8 cellular contexts compared by ENCODE assay signal in genomic region chr3:168095611-168096209, GRCh38. TPM values are rescaled to one million over a fixed set of nuclear protein-coding genes. Genes with fewer than 3 reads are reported as not detected.
DNase-seq lines count a peak whose midpoint lies in the region; ATAC-seq and TF ChIP-seq lines count a peak whose summit lies in the region.

A gene with protein sequence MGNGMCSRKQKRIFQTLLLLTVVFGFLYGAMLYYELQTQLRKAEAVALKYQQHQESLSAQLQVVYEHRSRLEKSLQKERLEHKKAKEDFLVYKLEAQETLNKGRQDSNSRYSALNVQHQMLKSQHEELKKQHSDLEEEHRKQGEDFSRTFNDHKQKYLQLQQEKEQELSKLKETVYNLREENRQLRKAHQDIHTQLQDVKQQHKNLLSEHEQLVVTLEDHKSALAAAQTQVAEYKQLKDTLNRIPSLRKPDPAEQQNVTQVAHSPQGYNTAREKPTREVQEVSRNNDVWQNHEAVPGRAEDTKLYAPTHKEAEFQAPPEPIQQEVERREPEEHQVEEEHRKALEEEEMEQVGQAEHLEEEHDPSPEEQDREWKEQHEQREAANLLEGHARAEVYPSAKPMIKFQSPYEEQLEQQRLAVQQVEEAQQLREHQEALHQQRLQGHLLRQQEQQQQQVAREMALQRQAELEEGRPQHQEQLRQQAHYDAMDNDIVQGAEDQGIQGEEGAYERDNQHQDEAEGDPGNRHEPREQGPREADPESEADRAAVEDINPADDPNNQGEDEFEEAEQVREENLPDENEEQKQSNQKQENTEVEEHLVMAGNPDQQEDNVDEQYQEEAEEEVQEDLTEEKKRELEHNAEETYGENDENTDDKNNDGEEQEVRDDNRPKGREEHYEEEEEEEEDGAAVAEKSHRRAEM (minus strand): TSS chr3:168095924. CDS start chr3:168095285, 639 bp downstream.

- TF ChIP-seq CTCF in DOHH2 (IDR thresholded peaks at IDR 0.05; ENCODE audit: low read depth, low read length, poor library complexity, severe bottlenecking) = no peak
- peak; percentile 45; the same call in 1 of the 2 replicates for TF ChIP-seq CTCF in OCI-LY7 (conservative IDR thresholded peaks at IDR 0.05; ENCODE audit: low read length)
- TF ChIP-seq CTCF in fibroblast of mammary gland (conservative IDR thresholded peaks at IDR 0.05; ENCODE audit: control insufficient read depth, insufficient read depth, low read depth, low read length) = no peak

- H3K4me3 Mint-ChIP-seq in activated T-cell treated with anti-CD3 and anti-CD28 coated beads, Interleukin-2, amount 50 U/mL, for 72 hours = peak within 1 kb of the TSS; percentile 87 to 89
- H3K4me3 Mint-ChIP-seq in naive B cell = peak within 1 kb of the TSS; percentile 88 to 99 (median 95)

- H3K27me3 Mint-ChIP-seq in activated T-cell treated with anti-CD3 and anti-CD28 coated beads, Interleukin-2, amount 50 U/mL, for 72 hours (ENCODE audit: low read depth) = peaks cover 53% of the 10 kb centered on the region
- H3K27me3 Mint-ChIP-seq in naive B cell = no peaks in the 10 kb centered on the region

- BruUV-seq in OCI-LY7 (replicated peaks; lab: Mats Ljungman, UMichigan) = no TSS peak

- H3F3A ChIP-seq in DOHH2 (ENCODE audit: control insufficient read depth, insufficient read depth) = peaks cover 16% of the 10 kb centered on the region

- peaks cover 0 to 1% of the 10 kb centered on the region in 2 donors for H3K36me3 Mint-ChIP-seq in activated T-cell treated with anti-CD3 and anti-CD28 coated beads, Interleukin-2, amount 50 U/mL, for 72 hours (ENCODE audit: insufficient read depth in 2 of 2)
- no peaks in the 10 kb centered on the region for H3K36me3 Mint-ChIP-seq in naive B cell

- ATAC-seq in GM21529 (IDR thresholded peaks at IDR 0.05; ENCODE audit: unreplicated experiment) (peak; percentile 79), naive B cell (ENCODE audit: low read depth in 2 of 2) (peak; percentile 68 to 70)
- peak; percentile 82 to 86 for ATAC-seq in activated T-cell treated with anti-CD3 and anti-CD28 coated beads, Interleukin-2, amount 50 U/mL, for 72 hours (replicated peaks in 1 of 2)

- POLR2A ChIA-PET in OCI-LY7 (lab: Charles Lee) = interaction anchor here (0.7 to 2.6 kb wide), 6 partner anchors 9 to 111 kb away, joined by 3 to 11 read pairs (median 6); no protein-coding TSS in a partner anchor

- H3K4me2 ChIP-seq in DOHH2 (ENCODE audit: low read length) (peak within 1 kb of the TSS; percentile 92), OCI-LY7 (ENCODE audit: low read length) (peak within 1 kb of the TSS; percentile 97)

- H3K9ac ChIP-seq in HUES64 (ENCODE audit: low read depth, low read length) (peak within 1 kb of the TSS; percentile 72), stomach smooth muscle (ENCODE audit: low read length in 2 of 2) (peak within 1 kb of the TSS; percentile 80 to 83)

- WGBS in HUES64 = under 1% methylated on average over 52 of the region's 52 CpGs

- H3K27ac ChIP-seq in DOHH2 (ENCODE audit: low read depth, low read length) = peak within 1 kb of the TSS; percentile 58
- H3K27ac ChIP-seq in HUES64 (ENCODE audit: low read depth, low read length) = peak within 1 kb of the TSS; percentile 77
- peak within 1 kb of the TSS; percentile 84 for H3K27ac ChIP-seq in OCI-LY7 (ENCODE audit: low read depth, low read length, poor library complexity, severe bottlenecking)
- H3K27ac ChIP-seq in stomach smooth muscle (ENCODE audit: low read length) = peak within 1 kb of the TSS; percentile 90

- peak within 1 kb of the TSS; percentile 92 for H3K4me3 ChIP-seq in DOHH2 (ENCODE audit: low read length)
- peak within 1 kb of the TSS; percentile 87 for H3K4me3 ChIP-seq in HUES64 (ENCODE audit: low read length)
- peak within 1 kb of the TSS; percentile 80 for H3K4me3 ChIP-seq in OCI-LY7 (ENCODE audit: low read depth, low read length, poor library complexity, severe bottlenecking)
- H3K4me3 ChIP-seq in fibroblast of mammary gland (ENCODE audit: control insufficient read depth, low read depth, low read length) = peak within 1 kb of the TSS; percentile 72
- peak within 1 kb of the TSS; percentile 96 to 99 for H3K4me3 ChIP-seq in stomach smooth muscle (ENCODE audit: low read length in 2 of 2)

- intact Hi-C loops in OCI-LY7 (cut with micrococcal nuclease; ENCODE audit: unreplicated experiment) = loop anchor here (1.0 to 10.0 kb wide), 5 partner anchors 48 to 1849 kb away; partner anchors contain the start of gene PDCD10

- H3K9me3 Mint-ChIP-seq in activated T-cell treated with anti-CD3 and anti-CD28 coated beads, Interleukin-2, amount 50 U/mL, for 72 hours = no peaks in the 10 kb centered on the region
- H3K9me3 Mint-ChIP-seq in naive B cell = peaks cover 0 to 4% (median 0%) of the 10 kb centered on the region in 7 donors

- H4K20me1 ChIP-seq in DOHH2 (ENCODE audit: control insufficient read depth, insufficient read depth, low read depth, low read length) (no peaks in the 10 kb centered on the region), OCI-LY7 (ENCODE audit: insufficient read depth, low read length) (peaks cover 24% of the 10 kb centered on the region)

- H3K79me2 ChIP-seq in DOHH2 (ENCODE audit: control insufficient read depth, low read length) (peaks cover 42% of the 10 kb centered on the region), OCI-LY7 (ENCODE audit: insufficient read depth, low read depth, low read length) (peaks cover 39% of the 10 kb centered on the region)

- H3K4me1 ChIP-seq in DOHH2 (ENCODE audit: control insufficient read depth, low read length) (peaks cover 35% of the 10 kb centered on the region), HUES64 (ENCODE audit: insufficient read depth, low read length) (peaks cover 41% of the 10 kb centered on the region), OCI-LY7 (ENCODE audit: insufficient read depth, low read length, poor library complexity, severe bottlenecking) (peaks cover 31% of the 10 kb centered on the region), stomach smooth muscle (ENCODE audit: control insufficient read depth, insufficient read depth, low read length) (peaks cover 11% of the 10 kb centered on the region)

- peak; percentile 96 for DNase-seq in OCI-LY7 (ENCODE audit: low spot score)
- DNase-seq in activated T-cell treated with anti-CD3 and anti-CD28 coated beads, Interleukin-2, amount 50 U/mL, for 72 hours = peak; percentile 69 to 80
- peak; percentile 96 for DNase-seq in fibroblast of mammary gland (ENCODE audit: low read depth)
- peak; percentile 85 for DNase-seq in naive B cell

- H3K9me3 ChIP-seq in DOHH2 (ENCODE audit: control insufficient read depth, insufficient read depth, low read length) = no peaks in the 10 kb centered on the region
- no peaks in the 10 kb centered on the region for H3K9me3 ChIP-seq in HUES64 (ENCODE audit: insufficient read depth, low read depth, low read length)
- no peaks in the 10 kb centered on the region for H3K9me3 ChIP-seq in OCI-LY7 (ENCODE audit: low read length)
- H3K9me3 ChIP-seq in stomach smooth muscle (ENCODE audit: control insufficient read depth in 2 of 2, low read length in 2 of 2) = no peaks in the 10 kb centered on the region

- H3K36me3 ChIP-seq in DOHH2 (ENCODE audit: control insufficient read depth, low read length) (no peaks in the 10 kb centered on the region), HUES64 (ENCODE audit: insufficient read depth, low read length) (no peaks in the 10 kb centered on the region), OCI-LY7 (ENCODE audit: insufficient read depth, low read length) (no peaks in the 10 kb centered on the region), stomach smooth muscle (ENCODE audit: control insufficient read depth in 2 of 2, insufficient read depth in 2 of 2, low read length in 2 of 2) (no peaks in the 10 kb centered on the region)

- CTCF ChIA-PET in OCI-LY7 (lab: Charles Lee; ENCODE audit: unreplicated experiment) = no interaction called here

- H3K27me3 ChIP-seq in DOHH2 (ENCODE audit: control insufficient read depth, low read length) (no peaks in the 10 kb centered on the region), HUES64 (ENCODE audit: insufficient read depth, low read length) (no peaks in the 10 kb centered on the region), stomach smooth muscle (ENCODE audit: control insufficient read depth in 1 of 2, insufficient read depth in 2 of 2, low read length in 2 of 2) (no peaks in the 10 kb centered on the region)

- peaks cover 16% of the 10 kb centered on the region for H3K4me1 Mint-ChIP-seq in activated T-cell treated with anti-CD3 and anti-CD28 coated beads, Interleukin-2, amount 50 U/mL, for 72 hours (ENCODE audit: low read depth)
- peaks cover 5 to 18% (median 8%) of the 10 kb centered on the region in 3 donors for H3K4me1 Mint-ChIP-seq in naive B cell

- peak within 1 kb of the TSS; percentile 93 for H2AFZ ChIP-seq in OCI-LY7 (ENCODE audit: low read length)

- peak within 1 kb of the TSS; percentile 11 for H3K27ac Mint-ChIP-seq in activated T-cell treated with anti-CD3 and anti-CD28 coated beads, Interleukin-2, amount 50 U/mL, for 72 hours
- peak within 1 kb of the TSS; percentile 84 to 99 (median 95) for H3K27ac Mint-ChIP-seq in naive B cell

- H3K9me2 ChIP-seq in DOHH2 (replicated peaks; ENCODE audit: control insufficient read depth, low read length) (no peaks in the 10 kb centered on the region), OCI-LY7 (ENCODE audit: insufficient read depth, low read length) (no peaks in the 10 kb centered on the region)

RNA-seq across cellular contexts. Expression of the gene that starts here (rescaled TPM):
- 24.5 TPM for polyA plus RNA-seq in HUES64 (2013, experiment 1 of 2)
- 29.0 TPM for polyA plus RNA-seq in HUES64 (2013, experiment 2 of 2)
- 31.2 and 42.6 TPM in 2 replicates for total RNA-seq in OCI-LY7 (2014; rRNA removed; shearing (Covaris generic))
- 42.8 and 46.6 TPM in 2 replicates for total RNA-seq in OCI-LY7 (2022)
- 1 to 10 TPM; 3.3 to 5.8 TPM for total RNA-seq in activated T-cell treated with anti-CD3 and anti-CD28 coated beads, Interleukin-2, amount 50 U/mL, for 72 hours
- 1 to 10 TPM in 5 of 6 donors, under 1 TPM in 1; 0.32 to 3.3 (median 1.9) TPM for polyA plus RNA-seq in naive B cell (ENCODE audit: low read depth in 6 of 6)

Comparison
In these comparisons a context has a peak if more than half of its experiments do, and no peak if none do; other contexts are left out.
1. Peak in every context shown above with its lines: DNase-seq, ATAC-seq, H3K4me3 ChIP-seq and H3K27ac ChIP-seq.
2. RNA of the gene that starts here (total RNA-seq): 31.2 to 46.6 TPM in OCI-LY7; 3.3 to 5.8 TPM in activated T-cell treated with anti-CD3 and anti-CD28 coated beads, Interleukin-2, amount 50 U/mL, for 72 hours; every median in the first group is over 4 times any median in the second.